19 cellular contexts compared by ENCODE assay signal in the genomic region with DNA sequence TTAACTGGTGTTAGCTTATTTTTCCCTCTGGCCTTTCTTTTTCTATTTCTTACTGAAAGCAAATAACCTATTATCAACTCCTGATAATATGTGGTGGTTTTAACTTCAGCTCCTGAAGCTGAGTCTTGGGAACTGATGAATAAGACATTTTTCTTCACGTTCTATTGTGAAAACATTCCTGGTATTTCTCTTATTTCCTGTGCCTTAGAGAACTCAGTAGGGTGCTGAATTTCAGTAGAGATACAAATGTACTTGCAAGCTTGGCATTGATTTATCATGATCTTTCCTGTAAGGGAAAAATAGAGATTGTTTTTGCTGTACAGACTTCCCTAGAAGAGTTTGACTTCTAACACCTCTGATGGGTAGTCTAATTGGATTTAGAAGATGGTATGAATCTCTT. TPM values are rescaled to one million over a fixed set of nuclear protein-coding genes. Genes with fewer than 3 reads are reported as not detected.
"Had no signal": no experiment of that assay in that cellular context is flagged by ENCODE, and none has a peak within 500 bp of the region (broad histone marks: within the 10 kb centered on the region; RNA-seq: fewer than 3 reads in every experiment).

No MANE protein-coding gene starts in this region.

- H3K4me1 ChIP-seq: psoas muscle, suprapubic skin had no signal

- H3K4me3 ChIP-seq: cardiac muscle cell, dorsolateral prefrontal cortex, psoas muscle, right lobe of liver, smooth muscle cell, suprapubic skin had no signal

- FAIRE-seq: endometrium, TTC549 had no signal

- ATAC-seq: activated CD8-positive, alpha-beta T cell treated with anti-CD3 and anti-CD28 coated beads, Interleukin-2, amount 10 ng/mL, durations not matched to agents 7 days and 5 days; psoas muscle; right lobe of liver had no signal

- H3K27ac Mint-ChIP-seq: activated B cell treated with CpG ODN at 0.5 μM for 24 hours; activated CD4-positive, alpha-beta T cell treated with anti-CD3 and anti-CD28 coated beads, Interleukin-2, amount 10 ng/mL, durations not matched to agents 24 days and 14 days; activated CD8-positive, alpha-beta T cell treated with anti-CD3 and anti-CD28 coated beads, Interleukin-2, amount 10 ng/mL, durations not matched to agents 7 days and 5 days; activated naive CD8-positive, alpha-beta T cell treated with anti-CD3 and anti-CD28 coated beads for 36 hours; stimulated activated naive CD8-positive, alpha-beta T cell treated with anti-CD3 and anti-CD28 coated beads, Interleukin-15, Interleukin-2, amounts not matched to agents 100 ng/mL and 50 ng/mL, for 24 hours; type B pancreatic cell had no signal

- H3K4me2 ChIP-seq: smooth muscle cell had no signal

- H3K27me3 ChIP-seq: cardiac muscle cell, dorsolateral prefrontal cortex, right lobe of liver, suprapubic skin had no signal

- H3K36me3 Mint-ChIP-seq: activated naive CD8-positive, alpha-beta T cell treated with anti-CD3 and anti-CD28 coated beads for 36 hours; type B pancreatic cell had no signal

- H3K9me3 ChIP-seq: psoas muscle, right lobe of liver, suprapubic skin had no signal

- H3K36me3 ChIP-seq: cardiac muscle cell, right lobe of liver, suprapubic skin had no signal

- H3K9me3 Mint-ChIP-seq: activated B cell treated with CpG ODN at 0.5 μM for 24 hours; activated CD4-positive, alpha-beta T cell treated with anti-CD3 and anti-CD28 coated beads, Interleukin-2, amount 10 ng/mL, durations not matched to agents 24 days and 14 days; nephron; stimulated activated naive CD8-positive, alpha-beta T cell treated with anti-CD3 and anti-CD28 coated beads, Interleukin-15, Interleukin-2, amounts not matched to agents 100 ng/mL and 50 ng/mL, for 24 hours had no signal

- DNase-seq: activated B cell treated with CpG ODN at 0.5 μM for 24 hours; activated CD4-positive, alpha-beta T cell treated with anti-CD3 and anti-CD28 coated beads, Interleukin-2, amount 10 ng/mL, durations not matched to agents 24 days and 14 days; activated CD8-positive, alpha-beta T cell treated with anti-CD3 and anti-CD28 coated beads, Interleukin-2, amount 10 ng/mL, durations not matched to agents 7 days and 5 days; activated gamma-delta T cell treated with Interleukin-2 at 50 U/mL for 16 hours; activated naive CD8-positive, alpha-beta T cell treated with anti-CD3 and anti-CD28 coated beads for 36 hours; dorsolateral prefrontal cortex; psoas muscle; right lobe of liver; T-helper 2 cell had no signal

- H3K4me1 Mint-ChIP-seq: activated B cell treated with CpG ODN at 0.5 μM for 24 hours; activated CD4-positive, alpha-beta T cell treated with anti-CD3 and anti-CD28 coated beads, Interleukin-2, amount 10 ng/mL, durations not matched to agents 24 days and 14 days; activated naive CD8-positive, alpha-beta T cell treated with anti-CD3 and anti-CD28 coated beads for 36 hours had no signal

- H3K27ac ChIP-seq: cardiac muscle cell, dorsolateral prefrontal cortex, psoas muscle, right lobe of liver, suprapubic skin had no signal

- H3K27me3 Mint-ChIP-seq: activated B cell treated with CpG ODN at 0.5 μM for 24 hours; activated CD4-positive, alpha-beta T cell treated with anti-CD3 and anti-CD28 coated beads, Interleukin-2, amount 10 ng/mL, durations not matched to agents 24 days and 14 days; activated naive CD8-positive, alpha-beta T cell treated with anti-CD3 and anti-CD28 coated beads for 36 hours; stimulated activated naive CD8-positive, alpha-beta T cell treated with anti-CD3 and anti-CD28 coated beads, Interleukin-15, Interleukin-2, amounts not matched to agents 100 ng/mL and 50 ng/mL, for 24 hours; type B pancreatic cell had no signal

- H3K4me3 Mint-ChIP-seq: activated B cell treated with CpG ODN at 0.5 μM for 24 hours; activated CD4-positive, alpha-beta T cell treated with anti-CD3 and anti-CD28 coated beads, Interleukin-2, amount 10 ng/mL, durations not matched to agents 24 days and 14 days; activated CD8-positive, alpha-beta T cell treated with anti-CD3 and anti-CD28 coated beads, Interleukin-2, amount 10 ng/mL, durations not matched to agents 7 days and 5 days; activated naive CD8-positive, alpha-beta T cell treated with anti-CD3 and anti-CD28 coated beads for 36 hours; nephron; stimulated activated naive CD8-positive, alpha-beta T cell treated with anti-CD3 and anti-CD28 coated beads, Interleukin-15, Interleukin-2, amounts not matched to agents 100 ng/mL and 50 ng/mL, for 24 hours; type B pancreatic cell had no signal

RNA-seq across cellular contexts. Expression of a gene that starts 52.8 kb away (rescaled TPM):
- total RNA-seq: activated B cell treated with CpG ODN at 0.5 μM for 24 hours; activated CD4-positive, alpha-beta T cell treated with anti-CD3 and anti-CD28 coated beads, Interleukin-2, amount 10 ng/mL, durations not matched to agents 24 days and 14 days; activated CD8-positive, alpha-beta T cell treated with anti-CD3 and anti-CD28 coated beads, Interleukin-2, amount 10 ng/mL, durations not matched to agents 7 days and 5 days; activated naive CD8-positive, alpha-beta T cell treated with anti-CD3 and anti-CD28 coated beads for 36 hours; osteoblast; smooth muscle cell had no signal
- polyA plus RNA-seq: esophagus, smooth muscle cell had no signal
